1 cellular context compared by ENCODE assay signal in genomic region chr6:74075323-74075722, GRCh38.
TF ChIP-seq lines count a peak whose summit lies in the region.

No MANE protein-coding gene starts in this region.

TF ChIP-seq in GM23338, 12 proteins besides CTCF, POLR2A, EP300 and RAD21 (continued from another document):
- no peak for TF ChIP-seq ZNF462 (CRISPR knock-in tag; IDR thresholded peaks at IDR 0.05)
- TF ChIP-seq EZH2phosphoT487 (IDR thresholded peaks at IDR 0.05; ENCODE audit: unreplicated experiment) = no peak
- TF ChIP-seq REST (IDR thresholded peaks at IDR 0.05; ENCODE audit: unreplicated experiment) = no peak
- TF ChIP-seq ZNF331 (CRISPR knock-in tag; IDR thresholded peaks at IDR 0.05; ENCODE audit: low read depth) = no peak
